ENCODE assay signal across 20 cellular contexts in the genomic region with DNA sequence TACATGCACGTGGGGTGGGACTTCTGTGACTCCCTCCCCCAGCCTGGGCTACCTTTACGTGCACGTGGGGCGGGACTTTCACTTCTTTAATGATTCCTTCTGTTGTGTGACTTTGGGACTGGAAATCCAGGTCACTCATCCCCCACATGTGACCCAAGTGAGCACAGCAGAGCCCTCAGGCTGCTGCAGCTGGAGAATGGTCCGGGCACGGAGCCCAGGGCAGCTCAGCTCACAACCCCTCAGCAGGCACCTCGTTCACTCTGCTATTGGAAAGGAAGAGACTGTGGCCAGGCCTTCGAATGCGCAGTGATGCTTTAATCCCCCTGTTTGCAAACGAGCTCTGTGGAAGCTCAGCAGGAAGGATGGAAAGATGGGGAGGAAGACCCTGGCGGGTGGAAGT.
"Had no signal": no experiment of that assay in that cellular context is flagged by ENCODE, and none has a peak within 500 bp of the region (broad histone marks: within the 10 kb centered on the region; RNA-seq: fewer than 3 reads in every experiment).

No MANE protein-coding gene starts in this region.

- H3K27me3 ChIP-seq: cardiac muscle cell, dorsolateral prefrontal cortex, gastroesophageal sphincter, right atrium auricular region, testis, upper lobe of right lung had no signal

- ATAC-seq: activated naive CD8-positive, alpha-beta T cell treated with anti-CD3 and anti-CD28 coated beads, Interleukin-2, amount 50 U/mL, for 24 hours; activated T-helper 17 cell treated with anti-CD3 and anti-CD28 coated beads, Interleukin-2, amount 50 U/mL, for 72 hours; gastroesophageal sphincter; left colon; mucosa of descending colon; naive thymus-derived CD4-positive, alpha-beta T cell; stimulated activated naive CD8-positive, alpha-beta T cell treated with anti-CD3 and anti-CD28 coated beads, Interleukin-15, amount 100 ng/mL, for 72 hours; upper lobe of right lung had no signal

- H3K9me3 Mint-ChIP-seq: activated naive CD4-positive, alpha-beta T cell treated with anti-CD3 and anti-CD28 coated beads for 36 hours; activated naive CD8-positive, alpha-beta T cell treated with anti-CD3 and anti-CD28 coated beads, Interleukin-2, amount 50 U/mL, for 24 hours; activated T-helper 17 cell treated with anti-CD3 and anti-CD28 coated beads, Interleukin-2, amount 50 U/mL, for 72 hours; endodermal cell; naive thymus-derived CD4-positive, alpha-beta T cell; stimulated activated naive CD8-positive, alpha-beta T cell treated with anti-CD3 and anti-CD28 coated beads, Interleukin-15, amount 100 ng/mL, for 72 hours had no signal

- H3K27ac ChIP-seq: cardiac muscle cell, gastroesophageal sphincter, right atrium auricular region, testis, upper lobe of right lung had no signal

- H3K27me3 Mint-ChIP-seq: activated naive CD8-positive, alpha-beta T cell treated with anti-CD3 and anti-CD28 coated beads, Interleukin-2, amount 50 U/mL, for 24 hours; activated T-helper 17 cell treated with anti-CD3 and anti-CD28 coated beads, Interleukin-2, amount 50 U/mL, for 72 hours; stimulated activated naive CD8-positive, alpha-beta T cell treated with anti-CD3 and anti-CD28 coated beads, Interleukin-15, amount 100 ng/mL, for 72 hours had no signal

- FAIRE-seq: astrocyte, islet of Langerhans had no signal

- H3K4me1 ChIP-seq: gastroesophageal sphincter, right atrium auricular region, testis, upper lobe of right lung had no signal

- H3K4me3 ChIP-seq: cardiac muscle cell, dorsolateral prefrontal cortex, gastroesophageal sphincter, mucosa of descending colon, right atrium auricular region, smooth muscle cell, testis, upper lobe of right lung had no signal

- H3K9me3 ChIP-seq: gastroesophageal sphincter, mucosa of descending colon, right atrium auricular region, testis, upper lobe of right lung had no signal

- H3K4me3 Mint-ChIP-seq: activated naive CD4-positive, alpha-beta T cell treated with anti-CD3 and anti-CD28 coated beads for 36 hours; activated naive CD8-positive, alpha-beta T cell treated with anti-CD3 and anti-CD28 coated beads, Interleukin-2, amount 50 U/mL, for 24 hours; activated T-helper 17 cell treated with anti-CD3 and anti-CD28 coated beads, Interleukin-2, amount 50 U/mL, for 72 hours; endodermal cell; naive thymus-derived CD4-positive, alpha-beta T cell; stimulated activated naive CD8-positive, alpha-beta T cell treated with anti-CD3 and anti-CD28 coated beads, Interleukin-15, amount 100 ng/mL, for 72 hours had no signal

- H3K4me1 Mint-ChIP-seq: endodermal cell had no signal

- H3K27ac Mint-ChIP-seq: activated naive CD4-positive, alpha-beta T cell treated with anti-CD3 and anti-CD28 coated beads for 36 hours; activated naive CD8-positive, alpha-beta T cell treated with anti-CD3 and anti-CD28 coated beads, Interleukin-2, amount 50 U/mL, for 24 hours; activated T-helper 17 cell treated with anti-CD3 and anti-CD28 coated beads, Interleukin-2, amount 50 U/mL, for 72 hours; endodermal cell had no signal

- H3K36me3 ChIP-seq: cardiac muscle cell had no signal

- DNase-seq: activated CD4-positive, alpha-beta T cell treated with anti-CD3 and anti-CD28 coated beads, Interleukin-2, amount 50 U/mL, for 1 hour; activated naive CD4-positive, alpha-beta T cell treated with anti-CD3 and anti-CD28 coated beads for 36 hours; activated naive CD8-positive, alpha-beta T cell treated with anti-CD3 and anti-CD28 coated beads, Interleukin-2, amount 50 U/mL, for 24 hours; dorsolateral prefrontal cortex; endodermal cell; erythroblast; left colon; mucosa of descending colon; naive thymus-derived CD4-positive, alpha-beta T cell; stimulated activated naive CD8-positive, alpha-beta T cell treated with anti-CD3 and anti-CD28 coated beads, Interleukin-15, amount 100 ng/mL, for 72 hours; SW 1271; testis; upper lobe of right lung had no signal

- H3K4me2 ChIP-seq: smooth muscle cell had no signal
